9 cellular contexts compared by ENCODE assay signal in genomic region chr12:124713041-124713435, GRCh38.
DNase-seq lines count a peak whose midpoint lies in the region; ATAC-seq, FAIRE-seq and TF ChIP-seq lines count a peak whose summit lies in the region.
"Had no signal": no experiment of that assay in that cellular context is flagged by ENCODE, and none has a peak within 500 bp of the region (broad histone marks: within the 10 kb centered on the region; RNA-seq: fewer than 3 reads in every experiment).

No MANE protein-coding gene starts in this region.

- H3K36me3 ChIP-seq in GM12878 (ENCODE audit: control insufficient read depth in 2 of 2, insufficient read depth in 2 of 2, low read length in 1 of 2), result no peaks in the 10 kb centered on the region

- H3K9me3 Mint-ChIP-seq in glutamatergic neuron (ENCODE audit: unreplicated experiment), result peaks cover 9% of the 10 kb centered on the region

- in situ Hi-C loops in GM12878 (cut with MboI), result no loop called here

- no peak for TF ChIP-seq RAD21 in GM12878 (IDR thresholded peaks at IDR 0.05; ENCODE audit: insufficient read depth, low read depth, low read length)

- peaks cover 3% of the 10 kb centered on the region for H3K36me3 Mint-ChIP-seq in glutamatergic neuron (ENCODE audit: unreplicated experiment)

- DNase-seq in GM12878 (ENCODE audit: low read depth, low spot score) (peak; percentile 4), mucosa of gallbladder (ENCODE audit: low spot score) (peak; percentile 48), H4 (ENCODE audit: low spot score) (no peak), NCI-H345 treated with DMSO at 0.1 percent for 48 hours (lab: John Stamatoyannopoulos, UW; ENCODE audit: unreplicated experiment) (no peak), NAMALWA (ENCODE audit: low spot score) (no peak), glutamatergic neuron (no peak)

- no peaks in the 10 kb centered on the region for H3K27me3 ChIP-seq in GM12878 (replicated peaks in 1 of 2; ENCODE audit: control insufficient read depth in 2 of 2, insufficient read depth in 2 of 2, low read length in 1 of 2)

- CTCF ChIA-PET in GM12878 (lab: Yijun Ruan, JAX), result interaction anchor here (1.2 to 1.8 kb wide), 2 partner anchors 14 to 53 kb away, joined by 3 to 4 read pairs; no protein-coding TSS in a partner anchor

- peaks cover 23% of the 10 kb centered on the region for H3K4me1 Mint-ChIP-seq in glutamatergic neuron (ENCODE audit: low read depth, unreplicated experiment)

- H3K9me3 ChIP-seq in GM12878 (replicated peaks; ENCODE audit: control insufficient read depth, insufficient read depth, low read length), result no peaks in the 10 kb centered on the region

- H4K20me1 ChIP-seq in GM12878 (ENCODE audit: control insufficient read depth, insufficient read depth), result no peaks in the 10 kb centered on the region

- WGBS in GM12878 (ENCODE audit: insufficient coverage, insufficient replicate concordance, low lambda C conversion rate, missing lambda C conversion rate), result 7% methylated on average over 14 of the region's 14 CpGs

- POLR2A ChIA-PET in GM12878 (lab: Charles Lee), result no interaction called here

- SMC1A ChIA-PET in GM12878 (lab: Charles Lee; ENCODE audit: uncharacterized antibody, unreplicated experiment), result no interaction called here

- intact Hi-C loops in GM12878 (cut with micrococcal nuclease; ENCODE audit: unreplicated experiment), result loop anchor here (1.0 kb wide), 4 partner anchors 32 to 233 kb away; no protein-coding TSS in a partner anchor

- peak overlapping the region; percentile 62 for H2AFZ ChIP-seq in GM12878 (ENCODE audit: control insufficient read depth, low read depth, low read length)

- RAD21 ChIA-PET in GM12878 (lab: Charles Lee; ENCODE audit: unreplicated experiment), result no interaction called here

- peak; percentile 22 for ATAC-seq in GM19035 (IDR thresholded peaks at IDR 0.05; ENCODE audit: unreplicated experiment)
- ATAC-seq in HG03095 (IDR thresholded peaks at IDR 0.05; ENCODE audit: unreplicated experiment), result peak; percentile 22
- ATAC-seq in GM12878, result peak; percentile 74

- H3K4me1 ChIP-seq in GM12878 (ENCODE audit: control insufficient read depth, insufficient read depth, low read length), result peaks cover 17% of the 10 kb centered on the region

- TF ChIP-seq EP300 in GM12878 (IDR thresholded peaks at IDR 0.05; ENCODE audit: borderline replicate concordance in 1 of 2, control insufficient read depth in 1 of 2, low read depth in 2 of 2, low read length in 2 of 2), result no peak

- H3K4me3 ChIP-seq in GM12878, result peak overlapping the region; percentile 32; the same call in 1 of the 2 replicates

- peak overlapping the region; percentile 98 for H3K4me2 ChIP-seq in GM12878 (ENCODE audit: control insufficient read depth, insufficient read depth)
- H3K4me2 ChIP-seq: KMS-11 had no signal

- peaks cover 9% of the 10 kb centered on the region for H3K27me3 Mint-ChIP-seq in glutamatergic neuron (ENCODE audit: unreplicated experiment)

- no peak for TF ChIP-seq CTCF in GM12878 (IDR thresholded peaks at IDR 0.05 in 2 of 3, conservative IDR thresholded peaks at IDR 0.05 in 1 of 3; ENCODE audit: control insufficient read depth in 2 of 3, extremely low read depth in 1 of 3, insufficient read depth in 1 of 3, low read depth in 3 of 3, low read length in 3 of 3)
- no peak for TF ChIP-seq CTCF in glutamatergic neuron (IDR thresholded peaks at IDR 0.05; ENCODE audit: partially characterized antibody, unreplicated experiment)

- no peak for TF ChIP-seq POLR2A in GM12878 (IDR thresholded peaks at IDR 0.05; ENCODE audit: low read depth, low read length)

- peak; percentile 54 for FAIRE-seq in GM12878 (lab: Jason Lieb, UNC)

- H3K27ac ChIP-seq in GM12878 (ENCODE audit: control insufficient read depth, insufficient read depth), result peak overlapping the region; percentile 79
- H3K27ac ChIP-seq: KMS-11 had no signal

- H3K79me2 ChIP-seq in GM12878 (ENCODE audit: control insufficient read depth, insufficient read depth, low read length), result no peaks in the 10 kb centered on the region

- no peak overlapping the region for H3K4me3 Mint-ChIP-seq in glutamatergic neuron (ENCODE audit: unreplicated experiment)

- no TSS peak for BruUV-seq in GM12878 (replicated peaks; lab: Mats Ljungman, UMichigan)

- H3K27ac Mint-ChIP-seq in glutamatergic neuron (ENCODE audit: unreplicated experiment), result no peak overlapping the region

- H3K9ac ChIP-seq in GM12878 (ENCODE audit: control insufficient read depth, insufficient read depth, low read length), result peak overlapping the region; percentile 15
- H3K9ac ChIP-seq: KMS-11 had no signal

TF ChIP-seq in GM12878, 131 proteins besides CTCF, POLR2A, EP300 and RAD21 (continues in another document):
- TF ChIP-seq POU2F2 (IDR thresholded peaks at IDR 0.05; ENCODE audit: borderline replicate concordance, low read depth, low read length) (0 out of 3 replicates have a peak, but pooled peaks have one; percentile 13), CREB1 (IDR thresholded peaks at IDR 0.05; ENCODE audit: low read depth) (0 out of 2 replicates have a peak, but pooled peaks have one; percentile 10), STAT1 (conservative IDR thresholded peaks at IDR 0.05) (no peak), SMARCA5 (IDR thresholded peaks at IDR 0.05) (0 out of 2 replicates have a peak, but pooled peaks have one; percentile 6), RFX5 (IDR thresholded peaks at IDR 0.05; ENCODE audit: low read depth, low read length) (no peak), BHLHE40 (IDR thresholded peaks at IDR 0.05; ENCODE audit: borderline replicate concordance in 1 of 2, low read depth in 2 of 2, low read length in 1 of 2) (peak in 1 of 2 experiments; percentile 45; a peak in 1 of 4 replicates)
- TF ChIP-seq, protein P1, sequence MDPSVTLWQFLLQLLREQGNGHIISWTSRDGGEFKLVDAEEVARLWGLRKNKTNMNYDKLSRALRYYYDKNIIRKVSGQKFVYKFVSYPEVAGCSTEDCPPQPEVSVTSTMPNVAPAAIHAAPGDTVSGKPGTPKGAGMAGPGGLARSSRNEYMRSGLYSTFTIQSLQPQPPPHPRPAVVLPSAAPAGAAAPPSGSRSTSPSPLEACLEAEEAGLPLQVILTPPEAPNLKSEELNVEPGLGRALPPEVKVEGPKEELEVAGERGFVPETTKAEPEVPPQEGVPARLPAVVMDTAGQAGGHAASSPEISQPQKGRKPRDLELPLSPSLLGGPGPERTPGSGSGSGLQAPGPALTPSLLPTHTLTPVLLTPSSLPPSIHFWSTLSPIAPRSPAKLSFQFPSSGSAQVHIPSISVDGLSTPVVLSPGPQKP (IDR thresholded peaks at IDR 0.05; ENCODE audit: low read depth, low read length), result no peak
- TF ChIP-seq, protein P2, sequence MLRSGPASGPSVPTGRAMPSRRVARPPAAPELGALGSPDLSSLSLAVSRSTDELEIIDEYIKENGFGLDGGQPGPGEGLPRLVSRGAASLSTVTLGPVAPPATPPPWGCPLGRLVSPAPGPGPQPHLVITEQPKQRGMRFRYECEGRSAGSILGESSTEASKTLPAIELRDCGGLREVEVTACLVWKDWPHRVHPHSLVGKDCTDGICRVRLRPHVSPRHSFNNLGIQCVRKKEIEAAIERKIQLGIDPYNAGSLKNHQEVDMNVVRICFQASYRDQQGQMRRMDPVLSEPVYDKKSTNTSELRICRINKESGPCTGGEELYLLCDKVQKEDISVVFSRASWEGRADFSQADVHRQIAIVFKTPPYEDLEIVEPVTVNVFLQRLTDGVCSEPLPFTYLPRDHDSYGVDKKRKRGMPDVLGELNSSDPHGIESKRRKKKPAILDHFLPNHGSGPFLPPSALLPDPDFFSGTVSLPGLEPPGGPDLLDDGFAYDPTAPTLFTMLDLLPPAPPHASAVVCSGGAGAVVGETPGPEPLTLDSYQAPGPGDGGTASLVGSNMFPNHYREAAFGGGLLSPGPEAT (IDR thresholded peaks at IDR 0.05; ENCODE audit: low read depth), result no peak
- TF ChIP-seq, protein P3, sequence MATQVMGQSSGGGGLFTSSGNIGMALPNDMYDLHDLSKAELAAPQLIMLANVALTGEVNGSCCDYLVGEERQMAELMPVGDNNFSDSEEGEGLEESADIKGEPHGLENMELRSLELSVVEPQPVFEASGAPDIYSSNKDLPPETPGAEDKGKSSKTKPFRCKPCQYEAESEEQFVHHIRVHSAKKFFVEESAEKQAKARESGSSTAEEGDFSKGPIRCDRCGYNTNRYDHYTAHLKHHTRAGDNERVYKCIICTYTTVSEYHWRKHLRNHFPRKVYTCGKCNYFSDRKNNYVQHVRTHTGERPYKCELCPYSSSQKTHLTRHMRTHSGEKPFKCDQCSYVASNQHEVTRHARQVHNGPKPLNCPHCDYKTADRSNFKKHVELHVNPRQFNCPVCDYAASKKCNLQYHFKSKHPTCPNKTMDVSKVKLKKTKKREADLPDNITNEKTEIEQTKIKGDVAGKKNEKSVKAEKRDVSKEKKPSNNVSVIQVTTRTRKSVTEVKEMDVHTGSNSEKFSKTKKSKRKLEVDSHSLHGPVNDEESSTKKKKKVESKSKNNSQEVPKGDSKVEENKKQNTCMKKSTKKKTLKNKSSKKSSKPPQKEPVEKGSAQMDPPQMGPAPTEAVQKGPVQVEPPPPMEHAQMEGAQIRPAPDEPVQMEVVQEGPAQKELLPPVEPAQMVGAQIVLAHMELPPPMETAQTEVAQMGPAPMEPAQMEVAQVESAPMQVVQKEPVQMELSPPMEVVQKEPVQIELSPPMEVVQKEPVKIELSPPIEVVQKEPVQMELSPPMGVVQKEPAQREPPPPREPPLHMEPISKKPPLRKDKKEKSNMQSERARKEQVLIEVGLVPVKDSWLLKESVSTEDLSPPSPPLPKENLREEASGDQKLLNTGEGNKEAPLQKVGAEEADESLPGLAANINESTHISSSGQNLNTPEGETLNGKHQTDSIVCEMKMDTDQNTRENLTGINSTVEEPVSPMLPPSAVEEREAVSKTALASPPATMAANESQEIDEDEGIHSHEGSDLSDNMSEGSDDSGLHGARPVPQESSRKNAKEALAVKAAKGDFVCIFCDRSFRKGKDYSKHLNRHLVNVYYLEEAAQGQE (IDR thresholded peaks at IDR 0.05; ENCODE audit: low read depth, low read length), result no peak

Comparison
In these comparisons a context has a peak if more than half of its experiments do, and no peak if none do; other contexts are left out.
1. ATAC-seq: peak in every context shown above with its lines; median percentile 74 in GM12878; 22 in GM19035; 22 in HG03095.
2. DNase-seq: peak in GM12878 (single experiment) and mucosa of gallbladder (single experiment); none in H4 (single experiment), NCI-H345 treated with DMSO at 0.1 percent for 48 hours (single experiment), NAMALWA (single experiment) and glutamatergic neuron (single experiment).